In genomic region chr2:173043466-173043865, GRCh38 we compare ENCODE assay signal across 16 cellular contexts. TPM values are rescaled to one million over a fixed set of nuclear protein-coding genes. Genes with fewer than 3 reads are reported as not detected.
A peak's percentile ranks its signal among the peaks of the same experiment; 100 is the strongest.
DNase-seq lines count a peak whose midpoint lies in the region; ATAC-seq and TF ChIP-seq lines count a peak whose summit lies in the region.
"Had no signal": no experiment of that assay in that cellular context is flagged by ENCODE, and none has a peak within 500 bp of the region (broad histone marks: within the 10 kb centered on the region; RNA-seq: fewer than 3 reads in every experiment).

No MANE protein-coding gene starts in this region.

- DNase-seq in CD1c-positive myeloid dendritic cell (ENCODE audit: extremely low spot score) = peak; percentile 83
- DNase-seq in Panc1 (ENCODE audit: low read depth, low spot score) = no peak
- peak; percentile 68 for DNase-seq in Right ventricle myocardium superior
- DNase-seq in natural killer cell = no peak
- DNase-seq in NCI-H446 (lab: John Stamatoyannopoulos, UW) = no peak
- no peak for DNase-seq in NCI-H1092 treated with DMSO at 0.1 percent for 48 hours (lab: John Stamatoyannopoulos, UW)
- no peak for DNase-seq in AG20443 (ENCODE audit: low spot score)
- DNase-seq: central memory CD4-positive, alpha-beta T cell; NCI-H1436 treated with DMSO at 0.1 percent for 48 hours; NCI-H510A; stimulated activated CD4-positive, alpha-beta T cell treated with anti-CD3 and anti-CD28 coated beads, Interleukin-4, amount 100 ng/mL, for 24 hours had no signal

- peaks cover 0 to 2% of the 10 kb centered on the region in 2 donors for H3K27me3 Mint-ChIP-seq in natural killer cell (ENCODE audit: low read depth in 2 of 2)
- H3K27me3 Mint-ChIP-seq: type B pancreatic cell had no signal

- peaks cover 41% of the 10 kb centered on the region for H3K4me1 ChIP-seq in Panc1 (ENCODE audit: control insufficient read depth, insufficient read depth, low read length)

- H3K9me3 ChIP-seq in Panc1 (ENCODE audit: control insufficient read depth, insufficient read depth, low read depth, low read length) = no peaks in the 10 kb centered on the region
- H3K9me3 ChIP-seq: gastroesophageal sphincter had no signal

- intact Hi-C loops in Panc1 (cut with micrococcal nuclease; ENCODE audit: unreplicated experiment) = no loop called here
- intact Hi-C loops in Right ventricle myocardium superior (cut with DNase I) = no loop called here
- intact Hi-C loops in natural killer cell (cut with micrococcal nuclease) = no loop called here

- H3K27ac ChIP-seq in Panc1 (ENCODE audit: low read length) = peak overlapping the region; percentile 99
- H3K27ac ChIP-seq: gastroesophageal sphincter had no signal

- no peaks in the 10 kb centered on the region for H3K9me3 Mint-ChIP-seq in natural killer cell
- H3K9me3 Mint-ChIP-seq: activated naive CD4-positive, alpha-beta T cell treated with anti-CD3 and anti-CD28 coated beads, Interleukin-2, amount 50 U/mL, for 72 hours; T-helper 1 cell treated with Interleukin-12 subunit alpha and Interleukin-12 subunit beta and Interleukin-4 antibody, amounts not matched to agents 30 μg/mL and 1 μg/mL, for 36 hours; type B pancreatic cell had no signal

- no peaks in the 10 kb centered on the region for H3K27me3 ChIP-seq in Panc1 (ENCODE audit: control insufficient read depth, insufficient read depth, low read length)
- H3K27me3 ChIP-seq: gastroesophageal sphincter had no signal

- no TSS peak for BruUV-seq in Panc1 (replicated peaks; lab: Mats Ljungman, UMichigan)

- POLR2A ChIA-PET in Panc1 (lab: Charles Lee) = no interaction called here

- no peak overlapping the region for H3K4me3 ChIP-seq in Panc1 (ENCODE audit: low read depth in 2 of 2, low read length in 2 of 2)
- H3K4me3 ChIP-seq: gastroesophageal sphincter had no signal

- TF ChIP-seq CTCF in Panc1 (IDR thresholded peaks at IDR 0.05) (no peak), natural killer cell (IDR thresholded peaks at IDR 0.05) (no peak)

- H3K36me3 ChIP-seq in Panc1 (ENCODE audit: control insufficient read depth, insufficient read depth, low read length) = no peaks in the 10 kb centered on the region
- H3K36me3 ChIP-seq: gastroesophageal sphincter had no signal

- H3K27ac Mint-ChIP-seq in natural killer cell = no peak overlapping the region
- H3K27ac Mint-ChIP-seq: activated naive CD4-positive, alpha-beta T cell treated with anti-CD3 and anti-CD28 coated beads, Interleukin-2, amount 50 U/mL, for 72 hours; T-helper 1 cell treated with Interleukin-12 subunit alpha and Interleukin-12 subunit beta and Interleukin-4 antibody, amounts not matched to agents 30 μg/mL and 1 μg/mL, for 36 hours; type B pancreatic cell had no signal

- ATAC-seq in Panc1 (peak; percentile 41), Right ventricle myocardium superior (ENCODE audit: poor library complexity) (peak; percentile 70), natural killer cell (peak in 2 of 3 donors; percentile 28 to 38), HG03039 (IDR thresholded peaks at IDR 0.05; ENCODE audit: unreplicated experiment) (no peak)
- ATAC-seq: activated naive CD4-positive, alpha-beta T cell treated with anti-CD3 and anti-CD28 coated beads, Interleukin-2, amount 50 U/mL, for 72 hours; gastroesophageal sphincter had no signal

- CTCF ChIA-PET in Panc1 (lab: Charles Lee) = interaction anchor here (0.7 kb wide), 1 partner anchor 166 kb away, joined by 3 read pairs; no protein-coding TSS in a partner anchor

- H3K4me1 Mint-ChIP-seq in natural killer cell = no peaks in the 10 kb centered on the region

- in situ Hi-C loops in Panc1 (cut with HindIII; ENCODE audit: low pct_unique_long_range_greater_than_20kb, low sequenced_read_pairs) = no loop called here

- H3K36me3 Mint-ChIP-seq in natural killer cell = no peaks in the 10 kb centered on the region
- H3K36me3 Mint-ChIP-seq: activated naive CD4-positive, alpha-beta T cell treated with anti-CD3 and anti-CD28 coated beads, Interleukin-2, amount 50 U/mL, for 72 hours had no signal

- H3K4me3 Mint-ChIP-seq in natural killer cell = no peak overlapping the region
- H3K4me3 Mint-ChIP-seq: T-helper 1 cell treated with Interleukin-12 subunit alpha and Interleukin-12 subunit beta and Interleukin-4 antibody, amounts not matched to agents 30 μg/mL and 1 μg/mL, for 36 hours; type B pancreatic cell had no signal

RNA-seq across cellular contexts. Expression of gene MAP3K20, which starts 32.2 kb away (rescaled TPM):
- total RNA-seq in Panc1 (2021; ENCODE audit: unreplicated experiment) = 121 TPM
- 60.5 TPM for polyA plus RNA-seq in Panc1 (2012; ENCODE audit: insufficient read length)
- total RNA-seq in Right ventricle myocardium superior = 402 TPM
- total RNA-seq in natural killer cell = 1 to 10 TPM; 1.6 to 3.0 (median 2.5) TPM

Comparison
In these comparisons a context has a peak if more than half of its experiments do, and no peak if none do; other contexts are left out.
1. DNase-seq: peak in CD1c-positive myeloid dendritic cell (single experiment) and Right ventricle myocardium superior (single experiment); none in Panc1 (single experiment), natural killer cell (single experiment), NCI-H446 (0 of 2), NCI-H1092 treated with DMSO at 0.1 percent for 48 hours (single experiment) and AG20443 (single experiment).
2. RNA of gene MAP3K20, which starts 32.2 kb away (total RNA-seq): 402 TPM in Right ventricle myocardium superior (single experiment) and 121 TPM in Panc1 (single experiment); 1.6 to 3.0 TPM in natural killer cell; every median in the first group is over 10 times any median in the second.